Comparison of ENCODE assay signal across 16 cellular contexts in genomic region chr1:201970334-201971159, GRCh38. TPM values are rescaled to one million over a fixed set of nuclear protein-coding genes. Genes with fewer than 3 reads are reported as not detected.
DNase-seq lines count a peak whose midpoint lies in the region; ATAC-seq and TF ChIP-seq lines count a peak whose summit lies in the region.
"Had no signal": no experiment of that assay in that cellular context is flagged by ENCODE, and none has a peak within 500 bp of the region (broad histone marks: within the 10 kb centered on the region; RNA-seq: fewer than 3 reads in every experiment).

No MANE protein-coding gene starts in this region.

- peak; percentile 54 for DNase-seq in COR-L47 (lab: John Stamatoyannopoulos, UW)
- DNase-seq in SK-N-MC (ENCODE audit: low read depth, low spot score), result no peak
- peak; percentile 48 for DNase-seq in fibroblast of mammary gland (ENCODE audit: low read depth)
- DNase-seq in cerebellum (ENCODE audit: low spot score), result no peak
- DNase-seq in germinal center (ENCODE audit: low spot score), result no peak
- DNase-seq in HEK293T (ENCODE audit: extremely low spot score), result no peak
- DNase-seq: activated CD4-positive, alpha-beta T cell treated with anti-CD3 and anti-CD28 coated beads for 4 hours; central memory CD4-positive, alpha-beta T cell; heart left ventricle; midbrain; NCI-H1092 treated with DMSO at 0.1 percent for 48 hours; NCI-H446 treated with DMSO at 0.1 percent for 48 hours; stimulated activated naive CD4-positive, alpha-beta T cell; T-helper 17 cell had no signal

- ATAC-seq in HG02981 (IDR thresholded peaks at IDR 0.05; ENCODE audit: unreplicated experiment), result no peak
- ATAC-seq: T-helper 17 cell had no signal

- H3K36me3 ChIP-seq in HEK293 (ENCODE audit: control insufficient read depth in 2 of 2, insufficient read depth in 1 of 2, low read length in 2 of 2) (peaks cover 25 to 45% of the 10 kb centered on the region in 2 experiments), SK-N-MC (ENCODE audit: insufficient read depth, low read length) (peaks cover 49% of the 10 kb centered on the region)

- H3K27ac ChIP-seq in HEK293 (ENCODE audit: extremely low read depth, low read depth, low read length), result no peak overlapping the region
- H3K27ac ChIP-seq in SK-N-MC, result peak overlapping the region; percentile 52; the same call in 1 of the 2 replicates
- H3K27ac ChIP-seq: heart left ventricle had no signal

- no peaks in the 10 kb centered on the region for H3K9me3 ChIP-seq in HEK293 (ENCODE audit: control insufficient read depth, insufficient read depth, low read depth, low read length)
- H3K9me3 ChIP-seq in SK-N-MC (ENCODE audit: low read depth, low read length), result no peaks in the 10 kb centered on the region
- H3K9me3 ChIP-seq: heart left ventricle had no signal

- no peak overlapping the region for H3K9ac ChIP-seq in SK-N-MC (ENCODE audit: insufficient read length)

- no peak overlapping the region for H3K4me3 ChIP-seq in HEK293 (ENCODE audit: low read depth, low read length)
- no peak overlapping the region for H3K4me3 ChIP-seq in SK-N-MC
- H3K4me3 ChIP-seq in fibroblast of mammary gland (ENCODE audit: control insufficient read depth, low read depth, low read length), result no peak overlapping the region
- H3K4me3 ChIP-seq: heart left ventricle had no signal

- CTCF ChIA-PET in HEK293 (lab: Yijun Ruan, JAX) (interaction anchor here (0.6 to 5.4 kb wide), 4 partner anchors 69 to 178 kb away, joined by 3 to 204 read pairs (median 10); no protein-coding TSS in a partner anchor), HEK293T (lab: Yijun Ruan, JAX) (interaction anchor here (4.9 kb wide), 1 partner anchor 75 kb away, joined by 76 read pairs; no protein-coding TSS in a partner anchor)

- H3K4me1 ChIP-seq in HEK293 (ENCODE audit: control insufficient read depth, insufficient read depth, low read length), result peaks cover 13% of the 10 kb centered on the region

- TF ChIP-seq CTCF in HEK293 (tag by site-specific recombination; IDR thresholded peaks at IDR 0.05) (no peak), fibroblast of mammary gland (conservative IDR thresholded peaks at IDR 0.05; ENCODE audit: control insufficient read depth, insufficient read depth, low read depth, low read length) (no peak)

- POLR2A ChIA-PET in HEK293 (lab: Yijun Ruan, JAX) (no interaction called here), HEK293T (lab: Yijun Ruan, JAX) (no interaction called here)

TF ChIP-seq in HEK293, 187 proteins besides CTCF, POLR2A, EP300 and RAD21 (continues in another document):
- TF ChIP-seq ZBTB11 (tag by site-specific recombination; conservative IDR thresholded peaks at IDR 0.05; ENCODE audit: low read depth), result no peak
- TF ChIP-seq ZNF776 (tag by site-specific recombination; IDR thresholded peaks at IDR 0.05; ENCODE audit: borderline replicate concordance), result no peak
- no peak for TF ChIP-seq ZNF398 (tag by site-specific recombination; IDR thresholded peaks at IDR 0.05)
- TF ChIP-seq ZBTB7A (tag by site-specific recombination; IDR thresholded peaks at IDR 0.05; ENCODE audit: low read depth), result no peak
- 0 out of 2 replicates have a peak, but pooled peaks have one; percentile 38 for TF ChIP-seq ZNF629 (tag by site-specific recombination; IDR thresholded peaks at IDR 0.05)

TF ChIP-seq in HEK293T, 16 proteins besides CTCF, POLR2A, EP300 and RAD21:
- TF ChIP-seq SUZ12 (IDR thresholded peaks at IDR 0.05) (no peak), L3MBTL2 (conservative IDR thresholded peaks at IDR 0.05) (no peak), LEF1 (IDR thresholded peaks at IDR 0.05; ENCODE audit: borderline replicate concordance) (no peak), FOXM1 (IDR thresholded peaks at IDR 0.05; ENCODE audit: borderline replicate concordance) (no peak), FOXK2 (IDR thresholded peaks at IDR 0.05) (no peak), CTBP1 (IDR thresholded peaks at IDR 0.05; ENCODE audit: borderline replicate concordance) (no peak), ARNT (IDR thresholded peaks at IDR 0.05) (no peak), ZNF384 (IDR thresholded peaks at IDR 0.05) (no peak), PKNOX1 (IDR thresholded peaks at IDR 0.05) (no peak), ELF4 (IDR thresholded peaks at IDR 0.05) (no peak), FOXA1 (IDR thresholded peaks at IDR 0.05) (no peak), BHLHE40 (IDR thresholded peaks at IDR 0.05; ENCODE audit: borderline replicate concordance) (no peak), HDGF (IDR thresholded peaks at IDR 0.05; ENCODE audit: borderline replicate concordance) (no peak), TARDBP (IDR thresholded peaks at IDR 0.05) (no peak), SP1 (IDR thresholded peaks at IDR 0.05) (no peak), NFRKB (IDR thresholded peaks at IDR 0.05) (no peak)

RNA-seq across cellular contexts. Expression of gene RNPEP, which starts 11.9 kb away (rescaled TPM):
- total RNA-seq in cerebellum, result 12.4 TPM

RNA-seq across cellular contexts. Expression of gene TIMM17A, which starts 15.2 kb away (rescaled TPM):
- total RNA-seq in cerebellum, result 31.8 TPM

RNA-seq across cellular contexts. Expression of gene LMOD1, which starts 24.2 kb away (rescaled TPM):
- 0.64 TPM for total RNA-seq in cerebellum
- total RNA-seq: T-helper 17 cell had no signal

RNA-seq across cellular contexts. Expression of gene ELF3, which starts 39.8 kb away (rescaled TPM):
- 0.73 TPM for total RNA-seq in cerebellum

Comparison
In these comparisons a context has a peak if more than half of its experiments do, and no peak if none do; other contexts are left out.
1. DNase-seq: peak in COR-L47 (single experiment) and fibroblast of mammary gland (single experiment); none in SK-N-MC (single experiment), cerebellum (single experiment), germinal center (single experiment) and HEK293T (single experiment).